18 cellular contexts compared by ENCODE assay signal in genomic region chr18:62730926-62731325, GRCh38. TPM values are rescaled to one million over a fixed set of nuclear protein-coding genes. Genes with fewer than 3 reads are reported as not detected.
DNase-seq lines count a peak whose midpoint lies in the region; ATAC-seq, FAIRE-seq and TF ChIP-seq lines count a peak whose summit lies in the region.
"Had no signal": no experiment of that assay in that cellular context is flagged by ENCODE, and none has a peak within 500 bp of the region (broad histone marks: within the 10 kb centered on the region; RNA-seq: fewer than 3 reads in every experiment).

No MANE protein-coding gene starts in this region.

- H3K79me2 ChIP-seq in H1 (ENCODE audit: control insufficient read depth in 1 of 2, insufficient read depth in 2 of 2, low read length in 2 of 2) = peaks cover 41 to 100% of the 10 kb centered on the region in 2 experiments

- H4K91ac ChIP-seq in H1 (replicated peaks; ENCODE audit: insufficient read length, low read length) (no peak overlapping the region), mesenchymal stem cell (ENCODE audit: low read length) (no peak overlapping the region)

- H2AFZ ChIP-seq in H1 (ENCODE audit: low read length) (no peak overlapping the region), mesenchymal stem cell (ENCODE audit: low read depth, low read length) (no peak overlapping the region)

- H2BK12ac ChIP-seq in H1 (ENCODE audit: low read depth, low read length) (no peak overlapping the region), mesenchymal stem cell (ENCODE audit: low read length in 2 of 2) (no peak overlapping the region)

- H3K79me1 ChIP-seq in H1 (ENCODE audit: low read depth, low read length) (no peaks in the 10 kb centered on the region; the same call in none of the 2 replicates), mesenchymal stem cell (replicated peaks; ENCODE audit: low read length, poor library complexity, severe bottlenecking) (peaks cover 13% of the 10 kb centered on the region)

- no peak for TF ChIP-seq EP300 in H1 (IDR thresholded peaks at IDR 0.05; ENCODE audit: borderline replicate concordance in 1 of 2, low read depth in 2 of 2, low read length in 2 of 2)
- no peak for TF ChIP-seq EP300 in tibial nerve (IDR thresholded peaks at IDR 0.05)

- no peak for ATAC-seq in GM18867 (IDR thresholded peaks at IDR 0.05; ENCODE audit: unreplicated experiment)
- ATAC-seq: SK-N-SH treated with all-trans-retinoic acid at 6 μM for 48 hours had no signal

- H3K56ac ChIP-seq in H1 (replicated peaks; ENCODE audit: insufficient read length, low read depth, low read length) = no peak overlapping the region

- H3K9me3 ChIP-seq in H1 (ENCODE audit: insufficient read depth in 2 of 2, low read depth in 1 of 2, low read length in 1 of 2) (peaks cover 4 to 5% of the 10 kb centered on the region in 2 experiments; a peak in 2 of 4 replicates), tibial nerve (peaks cover 0 to 16% (median 0%) of the 10 kb centered on the region in 4 donors), spleen (peaks cover 0 to 15% (median 7%) of the 10 kb centered on the region in 8 donors), mesenchymal stem cell (ENCODE audit: control insufficient read depth, low read length) (peaks cover 11% of the 10 kb centered on the region)

- H3K4me1 ChIP-seq in H1 (replicated peaks in 1 of 4; ENCODE audit: control insufficient read depth in 3 of 4, insufficient read depth in 4 of 4, low read length in 3 of 4) = peaks cover 1 to 8% (median 7%) of the 10 kb centered on the region in 4 experiments
- H3K4me1 ChIP-seq in tibial nerve = peaks cover 0 to 7% (median 0%) of the 10 kb centered on the region in 4 donors
- H3K4me1 ChIP-seq in spleen = peaks cover 0 to 29% (median 7%) of the 10 kb centered on the region in 6 donors
- no peaks in the 10 kb centered on the region for H3K4me1 ChIP-seq in mesenchymal stem cell (ENCODE audit: control insufficient read depth, insufficient read depth, low read depth, low read length)

- 0 out of 2 replicates have a peak overlapping the region, but pooled peaks have one; percentile 10 for H2BK20ac ChIP-seq in H1 (ENCODE audit: low read length)

- CTCF ChIA-PET in H1 (lab: Charles Lee; ENCODE audit: partially characterized antibody) = no interaction called here

- no peak for TF ChIP-seq RAD21 in H1 (IDR thresholded peaks at IDR 0.05 in 1 of 2, conservative IDR thresholded peaks at IDR 0.05 in 1 of 2; ENCODE audit: low read depth in 2 of 2, low read length in 2 of 2)

- H4K8ac ChIP-seq in H1 (ENCODE audit: extremely low read depth, insufficient read depth, low read length) (no peak overlapping the region), mesenchymal stem cell (ENCODE audit: low read length) (no peak overlapping the region)

- no peak overlapping the region for H4K5ac ChIP-seq in H1 (ENCODE audit: insufficient read length, low read depth, low read length)

- H3K4ac ChIP-seq in H1 (replicated peaks; ENCODE audit: insufficient read length, low read depth, low read length) (no peak overlapping the region), mesenchymal stem cell (ENCODE audit: low read depth in 1 of 2, low read length in 2 of 2) (no peak overlapping the region)

- H2BK120ac ChIP-seq in H1 (replicated peaks; ENCODE audit: low read depth, low read length) = no peak overlapping the region
- H2BK120ac ChIP-seq in mesenchymal stem cell (ENCODE audit: low read depth, low read length) = no peak overlapping the region

- peak; percentile 29 for DNase-seq in AG10803 (ENCODE audit: low read depth)
- DNase-seq in GM12891 (ENCODE audit: insufficient read length, low spot score) = no peak
- DNase-seq in NCI-H69 (lab: John Stamatoyannopoulos, UW) = peak; percentile 84
- no peak for DNase-seq in H1 (ENCODE audit: low read depth in 1 of 2, low spot score in 2 of 2)
- DNase-seq in tibial nerve (ENCODE audit: low spot score in 2 of 2) = no peak
- DNase-seq in spleen = no peak
- no peak for DNase-seq in mesenchymal stem cell
- DNase-seq: Calu3, DMS53, HCEC 1CT, NCI-H187 treated with DMSO at 0.1 percent for 48 hours, NCI-H446 treated with DMSO at 0.1 percent for 48 hours, NCI-H774, SHP77 treated with DMSO at 0.1 percent for 48 hours, T-helper 1 cell had no signal

- FAIRE-seq in GM12891 (lab: Jason Lieb, UNC) (peak; percentile 43), H1 (lab: Jason Lieb, UNC) (no peak)
- FAIRE-seq: A204.1 had no signal

- H3K27ac ChIP-seq in H1 (ENCODE audit: low read depth, low read length) (no peak overlapping the region), tibial nerve (no peak overlapping the region), spleen (no peak overlapping the region), mesenchymal stem cell (ENCODE audit: low read length, poor library complexity, severe bottlenecking) (no peak overlapping the region)

- H3K9ac ChIP-seq in H1 (replicated peaks in 1 of 4; ENCODE audit: extremely low read depth in 1 of 4, low read depth in 3 of 4, low read length in 3 of 4) (no peak overlapping the region), mesenchymal stem cell (ENCODE audit: low read length) (no peak overlapping the region)

- H3K23ac ChIP-seq in H1 (ENCODE audit: insufficient read length) = no peak overlapping the region
- no peak overlapping the region for H3K23ac ChIP-seq in mesenchymal stem cell (ENCODE audit: low read length in 2 of 2)

- POLR2A ChIA-PET in H1 (lab: Charles Lee; ENCODE audit: partially characterized antibody) = interaction anchor here (1.3 kb wide), 1 partner anchor 21 kb away, joined by 4 read pairs; no protein-coding TSS in a partner anchor

- no peak overlapping the region for H2AK5ac ChIP-seq in H1 (ENCODE audit: low read depth, low read length)
- H2AK5ac ChIP-seq in mesenchymal stem cell (ENCODE audit: low read length, severe bottlenecking) = no peak overlapping the region

- no peak overlapping the region for H3K4me3 ChIP-seq in AG10803 (ENCODE audit: low read length)
- no peak overlapping the region for H3K4me3 ChIP-seq in H1 (ENCODE audit: extremely low read depth in 1 of 4, insufficient read depth in 2 of 4, low read depth in 3 of 4, low read length in 4 of 4)
- H3K4me3 ChIP-seq in tibial nerve = no peak overlapping the region
- H3K4me3 ChIP-seq in spleen = no peak overlapping the region
- H3K4me3 ChIP-seq in mesenchymal stem cell (ENCODE audit: insufficient read depth in 1 of 2, low read depth in 1 of 2, low read length in 2 of 2) = no peak overlapping the region

- TF ChIP-seq POLR2A in GM12891 (IDR thresholded peaks at IDR 0.05; ENCODE audit: low read depth, low read length) (no peak), H1 (IDR thresholded peaks at IDR 0.05; ENCODE audit: control extremely low read depth in 1 of 2, low read depth in 2 of 2, low read length in 2 of 2) (no peak), tibial nerve (IDR thresholded peaks at IDR 0.05) (no peak), spleen (IDR thresholded peaks at IDR 0.05) (no peak)

- no peak overlapping the region for H3K4me2 ChIP-seq in H1 (ENCODE audit: insufficient read depth in 1 of 2, low read depth in 2 of 2, low read length in 2 of 2)
- H3K4me2 ChIP-seq in mesenchymal stem cell (ENCODE audit: low read length, poor library complexity, severe bottlenecking) = no peak overlapping the region

- TF ChIP-seq CTCF in AG10803 (conservative IDR thresholded peaks at IDR 0.05; ENCODE audit: low read length) = no peak
- no peak for TF ChIP-seq CTCF in H1 (IDR thresholded peaks at IDR 0.05; ENCODE audit: control extremely low read depth in 1 of 3, insufficient read depth in 1 of 3, low read depth in 1 of 3, low read length in 3 of 3)
- no peak for TF ChIP-seq CTCF in tibial nerve (IDR thresholded peaks at IDR 0.05)
- no peak for TF ChIP-seq CTCF in spleen (IDR thresholded peaks at IDR 0.05 in 8 of 11, conservative IDR thresholded peaks at IDR 0.05 in 3 of 11)

- H3K36me3 ChIP-seq in H1 (ENCODE audit: control insufficient read depth in 2 of 4, insufficient read depth in 4 of 4, low read length in 3 of 4) = peaks cover 0 to 12% (median 2%) of the 10 kb centered on the region in 4 experiments; a peak in 2 of 8 replicates
- peaks cover 0 to 8% (median 0%) of the 10 kb centered on the region in 3 donors for H3K36me3 ChIP-seq in tibial nerve
- no peaks in the 10 kb centered on the region for H3K36me3 ChIP-seq in spleen
- no peaks in the 10 kb centered on the region for H3K36me3 ChIP-seq in mesenchymal stem cell (ENCODE audit: control insufficient read depth in 1 of 2, insufficient read depth in 2 of 2, low read depth in 1 of 2, low read length in 2 of 2)

- H3K27me3 ChIP-seq in H1 (replicated peaks in 1 of 4; ENCODE audit: control insufficient read depth in 3 of 4, extremely low read depth in 1 of 4, insufficient read depth in 3 of 4, low read length in 3 of 4) = no peaks in the 10 kb centered on the region
- no peaks in the 10 kb centered on the region for H3K27me3 ChIP-seq in tibial nerve
- H3K27me3 ChIP-seq in spleen (replicated peaks in 1 of 7) = no peaks in the 10 kb centered on the region
- no peaks in the 10 kb centered on the region for H3K27me3 ChIP-seq in mesenchymal stem cell (ENCODE audit: control insufficient read depth in 1 of 2, insufficient read depth in 1 of 2, low read length in 2 of 2)

- intact Hi-C loops in spleen (cut with DNase I; ENCODE audit: low total_unique reads) = no loop called here

- no peak overlapping the region for H2BK15ac ChIP-seq in H1 (ENCODE audit: low read length)
- H2BK15ac ChIP-seq in mesenchymal stem cell (ENCODE audit: low read depth, poor library complexity, severe bottlenecking) = no peak overlapping the region

- no peak overlapping the region for H3K18ac ChIP-seq in H1 (ENCODE audit: extremely low read depth, low read length)
- H3K18ac ChIP-seq in mesenchymal stem cell (ENCODE audit: low read depth in 1 of 2, low read length in 2 of 2) = no peak overlapping the region

- no peak overlapping the region for H2BK5ac ChIP-seq in H1 (ENCODE audit: low read depth, low read length)
- H2BK5ac ChIP-seq in mesenchymal stem cell (ENCODE audit: low read depth, low read length, poor library complexity, severe bottlenecking) = no peak overlapping the region

- no peaks in the 10 kb centered on the region for H3K23me2 ChIP-seq in H1 (ENCODE audit: low read depth, low read length)

- H4K20me1 ChIP-seq in H1 (replicated peaks in 1 of 2; ENCODE audit: control insufficient read depth in 1 of 2, insufficient read depth in 2 of 2, low read length in 2 of 2) = peaks cover 7 to 9% of the 10 kb centered on the region in 2 experiments

- WGBS in H1 (ENCODE audit: extremely low coverage in 1 of 2, insufficient coverage in 1 of 2, insufficient read length in 1 of 2, insufficient replicate concordance in 2 of 2, low coverage in 1 of 2, low lambda C conversion rate in 2 of 2, missing lambda C conversion rate in 1 of 2), 2 experiments = 84% methylated on average over 3 of the region's 3 CpGs; no CpG with 5 or more reads in 1 of the 2 experiments
- WGBS in tibial nerve, 2 donors = 88 to 90% methylated on average over 3 of the region's 3 CpGs
- 61 to 81% (median 67%) methylated on average over 3 of the region's 3 CpGs for WGBS in spleen, 5 donors
- 50% methylated on average over 1 of the region's 3 CpGs for WGBS in mesenchymal stem cell

- H3K14ac ChIP-seq in H1 (ENCODE audit: insufficient read length) (no peak overlapping the region), mesenchymal stem cell (ENCODE audit: low read length in 2 of 2) (no peak overlapping the region)

RNA-seq across cellular contexts. Expression of gene PHLPP1, which starts 15.6 kb away (rescaled TPM):
- polyA plus RNA-seq in GM12891 (2012; ENCODE audit: low read depth, missing spikeins) = 4.2 TPM
- total RNA-seq in H1 (2021; fragmentation: NEBNext Ultra II Directional; extraction: Animal tissue kit (Norgen Biotek cat#: 25700)) = 66.3 and 67.4 TPM in 2 replicates
- polyA plus RNA-seq in H1 (2011; rRNA removed) = 26.6 and 28.0 TPM in 2 replicates
- 23.4 TPM for polyA plus RNA-seq in H1 (2011; cell fraction: cytosol; rRNA removed)
- polyA plus RNA-seq in H1 (2011; cell fraction: nucleus; rRNA removed) = 34.7 TPM
- 25.6 to 34.5 TPM (median 29.9 TPM) in 4 replicates for polyA plus RNA-seq in H1 (2012, experiment 1 of 2)
- polyA plus RNA-seq in H1 (2012, experiment 2 of 2) = 10.4 TPM
- polyA plus RNA-seq in H1 (2013, experiment 1 of 2) = 24.5 TPM
- 25.0 TPM for polyA plus RNA-seq in H1 (2013, experiment 2 of 2)
- polyA minus RNA-seq in H1 (2011; rRNA and poly(A)+ RNA removed) = 52.5 and 99.6 TPM in 2 replicates
- 46.8 TPM for polyA minus RNA-seq in H1 (2011; cell fraction: cytosol; rRNA and poly(A)+ RNA removed)
- 82.8 TPM for polyA minus RNA-seq in H1 (2011; cell fraction: nucleus; rRNA and poly(A)+ RNA removed)
- total RNA-seq in tibial nerve = 10 to 100 TPM; 11.4 to 16.1 (median 14.5) TPM
- 10 to 100 TPM in 1 of 7 donors, 1 to 10 TPM in 6; 3.8 to 10.6 (median 7.7) TPM for total RNA-seq in spleen
- 1 to 10 TPM; 1.2 to 1.4 (median 1.2) TPM for polyA plus RNA-seq in spleen
- 4.1 TPM for polyA plus RNA-seq in mesenchymal stem cell (2013, experiment 1 of 2)
- polyA plus RNA-seq in mesenchymal stem cell (2013, experiment 2 of 2) = 4.8 TPM

Comparison
In these comparisons a context has a peak if more than half of its experiments do, and no peak if none do; other contexts are left out.
1. DNase-seq: peak in AG10803 (single experiment) and NCI-H69 (single experiment); none in GM12891 (single experiment), H1 (0 of 2), tibial nerve (0 of 2), spleen (single experiment) and mesenchymal stem cell (single experiment).